9 cellular contexts compared by ENCODE assay signal in genomic region chr17:77394540-77395295, GRCh38.
DNase-seq lines count a peak whose midpoint lies in the region; ATAC-seq and TF ChIP-seq lines count a peak whose summit lies in the region.
"Had no signal": no experiment of that assay in that cellular context is flagged by ENCODE, and none has a peak within 500 bp of the region (broad histone marks: within the 10 kb centered on the region; RNA-seq: fewer than 3 reads in every experiment).

No MANE protein-coding gene starts in this region.

- no peak for ATAC-seq in CD4-positive, CD25-positive, alpha-beta regulatory T cell (ENCODE audit: low read depth in 2 of 2)
- peak; percentile 7; the same call in 1 of the 2 replicates for ATAC-seq in Panc1
- no peak for ATAC-seq in HG02884 (IDR thresholded peaks at IDR 0.05; ENCODE audit: unreplicated experiment)
- no peak for ATAC-seq in HG03378 (IDR thresholded peaks at IDR 0.05; ENCODE audit: unreplicated experiment)

- CTCF ChIA-PET in Panc1 (lab: Charles Lee): interaction anchor here (0.6 kb wide), 1 partner anchor 134 kb away, joined by 3 read pairs; no protein-coding TSS in a partner anchor

- no peaks in the 10 kb centered on the region for H3K27me3 Mint-ChIP-seq in CD4-positive, CD25-positive, alpha-beta regulatory T cell
- no peaks in the 10 kb centered on the region for H3K27me3 Mint-ChIP-seq in osteocyte (ENCODE audit: unreplicated experiment)

- POLR2A ChIA-PET in Panc1 (lab: Charles Lee): interaction anchor here (0.6 kb wide), 3 partner anchors 10 to 197 kb away, joined by 3 to 7 read pairs (median 6); no protein-coding TSS in a partner anchor

- H3K27ac Mint-ChIP-seq in CD4-positive, CD25-positive, alpha-beta regulatory T cell: peak overlapping the region; percentile 15 to 79 (median 59)
- H3K27ac Mint-ChIP-seq in osteocyte (ENCODE audit: unreplicated experiment): peak overlapping the region; percentile 81

- intact Hi-C loops in Panc1 (cut with micrococcal nuclease; ENCODE audit: unreplicated experiment): loop anchor here (10.0 kb wide), 1 partner anchor 60 kb away; no protein-coding TSS in a partner anchor

- no peaks in the 10 kb centered on the region for H3K9me3 ChIP-seq in CD4-positive, CD25-positive, alpha-beta regulatory T cell (ENCODE audit: control insufficient read depth in 2 of 2, low read length in 2 of 2)
- H3K9me3 ChIP-seq in Panc1 (ENCODE audit: control insufficient read depth, insufficient read depth, low read depth, low read length) (no peaks in the 10 kb centered on the region), HAP-1 (no peaks in the 10 kb centered on the region)

- H3K27me3 ChIP-seq in CD4-positive, CD25-positive, alpha-beta regulatory T cell (ENCODE audit: control insufficient read depth, insufficient read depth, low read length): no peaks in the 10 kb centered on the region
- H3K27me3 ChIP-seq in Panc1 (ENCODE audit: control insufficient read depth, insufficient read depth, low read length) (no peaks in the 10 kb centered on the region), HAP-1 (ENCODE audit: low read depth) (no peaks in the 10 kb centered on the region)

- no peak overlapping the region for H3K4me3 ChIP-seq in CD4-positive, CD25-positive, alpha-beta regulatory T cell (ENCODE audit: low read depth, low read length)
- H3K4me3 ChIP-seq in Panc1 (ENCODE audit: low read depth in 2 of 2, low read length in 2 of 2): no peak overlapping the region
- H3K4me3 ChIP-seq in fibroblast of pulmonary artery (replicated peaks; ENCODE audit: low read depth, low read length): no peak overlapping the region
- H3K4me3 ChIP-seq in HAP-1: no peak overlapping the region

- no peak for TF ChIP-seq CTCF in Panc1 (IDR thresholded peaks at IDR 0.05)
- no peak for TF ChIP-seq CTCF in fibroblast of pulmonary artery (IDR thresholded peaks at IDR 0.05; ENCODE audit: low read length, missing control alignments)
- no peak for TF ChIP-seq CTCF in osteocyte (IDR thresholded peaks at IDR 0.05)

- H3K27ac ChIP-seq in CD4-positive, CD25-positive, alpha-beta regulatory T cell (ENCODE audit: insufficient read depth, low read length, poor library complexity, severe bottlenecking): no peak overlapping the region
- peak overlapping the region; percentile 82 for H3K27ac ChIP-seq in Panc1 (ENCODE audit: low read length)

- no peak for DNase-seq in CD4-positive, CD25-positive, alpha-beta regulatory T cell
- DNase-seq in Panc1 (ENCODE audit: low read depth, low spot score) (no peak), fibroblast of pulmonary artery (ENCODE audit: low read depth) (peak; percentile 54), osteocyte (ENCODE audit: extremely low spot score, unreplicated experiment) (no peak), NCI-H187 (lab: John Stamatoyannopoulos, UW) (no peak), HAP-1 (ENCODE audit: low spot score in 2 of 2) (no peak)
- DNase-seq: Kasumi-1 had no signal

- H3K4me3 Mint-ChIP-seq in CD4-positive, CD25-positive, alpha-beta regulatory T cell: peak overlapping the region in 1 of 4 donors; percentile 52
- H3K4me3 Mint-ChIP-seq in osteocyte (ENCODE audit: unreplicated experiment): no peak overlapping the region

- H3K36me3 Mint-ChIP-seq in CD4-positive, CD25-positive, alpha-beta regulatory T cell: peaks cover 6% of the 10 kb centered on the region
- peaks cover 8% of the 10 kb centered on the region for H3K36me3 Mint-ChIP-seq in osteocyte (ENCODE audit: unreplicated experiment)

- H3K9me3 Mint-ChIP-seq in CD4-positive, CD25-positive, alpha-beta regulatory T cell: no peaks in the 10 kb centered on the region
- no peaks in the 10 kb centered on the region for H3K9me3 Mint-ChIP-seq in osteocyte (ENCODE audit: unreplicated experiment)

- peaks cover 4 to 83% (median 32%) of the 10 kb centered on the region in 4 donors for H3K4me1 Mint-ChIP-seq in CD4-positive, CD25-positive, alpha-beta regulatory T cell
- H3K4me1 Mint-ChIP-seq in osteocyte (ENCODE audit: unreplicated experiment): peaks cover 70% of the 10 kb centered on the region

- peaks cover 4% of the 10 kb centered on the region for H3K36me3 ChIP-seq in CD4-positive, CD25-positive, alpha-beta regulatory T cell (ENCODE audit: control insufficient read depth, insufficient read depth, low read length)
- no peaks in the 10 kb centered on the region for H3K36me3 ChIP-seq in Panc1 (ENCODE audit: control insufficient read depth, insufficient read depth, low read length)
- no peaks in the 10 kb centered on the region for H3K36me3 ChIP-seq in HAP-1 (replicated peaks)

- in situ Hi-C loops in Panc1 (cut with HindIII; ENCODE audit: low pct_unique_long_range_greater_than_20kb, low sequenced_read_pairs): no loop called here
- in situ Hi-C loops in HAP-1 (cut with MboI; ENCODE audit: low sequenced_read_pairs): no loop called here

- no TSS peak for BruUV-seq in Panc1 (replicated peaks; lab: Mats Ljungman, UMichigan)

- H3K4me1 ChIP-seq in CD4-positive, CD25-positive, alpha-beta regulatory T cell (ENCODE audit: control insufficient read depth, insufficient read depth, low read length, poor library complexity, severe bottlenecking): peaks cover 57% of the 10 kb centered on the region
- peaks cover 71% of the 10 kb centered on the region for H3K4me1 ChIP-seq in Panc1 (ENCODE audit: control insufficient read depth, insufficient read depth, low read length)
- peaks cover 11% of the 10 kb centered on the region for H3K4me1 ChIP-seq in HAP-1
